1 cellular context compared by ENCODE assay signal in genomic region chr13:49840667-49841066, GRCh38.
TF ChIP-seq lines count a peak whose summit lies in the region.

No MANE protein-coding gene starts in this region.

TF ChIP-seq in K562, 482 proteins besides CTCF, POLR2A, EP300 and RAD21 (continued from another document):
- no peak for TF ChIP-seq BCLAF1 (IDR thresholded peaks at IDR 0.05; ENCODE audit: borderline replicate concordance in 1 of 2, control insufficient read depth in 1 of 2, low read depth in 2 of 2, low read length in 1 of 2)
- TF ChIP-seq HDAC1 (IDR thresholded peaks at IDR 0.05), result no peak
- no peak for TF ChIP-seq CBFA2T2 (conservative IDR thresholded peaks at IDR 0.05)
- no peak for TF ChIP-seq ZNF561 (CRISPR knock-in tag; conservative IDR thresholded peaks at IDR 0.05)
- TF ChIP-seq NUFIP1 (IDR thresholded peaks at IDR 0.05; ENCODE audit: partially characterized antibody), result no peak
- no peak for TF ChIP-seq HDAC2 (IDR thresholded peaks at IDR 0.05)
- TF ChIP-seq C11orf30 (IDR thresholded peaks at IDR 0.05; ENCODE audit: low read depth), result no peak
- TF ChIP-seq TEAD4 (IDR thresholded peaks at IDR 0.05; ENCODE audit: low read length), result no peak
- no peak for TF ChIP-seq TEAD4 (CRISPR knock-in tag; IDR thresholded peaks at IDR 0.05; ENCODE audit: borderline replicate concordance)
- TF ChIP-seq POLR2H (tag; IDR thresholded peaks at IDR 0.05; ENCODE audit: low read depth), result no peak
- no peak for TF ChIP-seq ZNF3 (CRISPR knock-in tag; IDR thresholded peaks at IDR 0.05)
- no peak for TF ChIP-seq KAT7 (CRISPR knock-in tag; IDR thresholded peaks at IDR 0.05; ENCODE audit: borderline replicate concordance)
- no peak for TF ChIP-seq ZNF511 (CRISPR knock-in tag; IDR thresholded peaks at IDR 0.05)
TF ChIP-seq in K562: peak in this region for 0.
